Comparison of ENCODE assay signal across 9 cellular contexts in the genomic region with DNA sequence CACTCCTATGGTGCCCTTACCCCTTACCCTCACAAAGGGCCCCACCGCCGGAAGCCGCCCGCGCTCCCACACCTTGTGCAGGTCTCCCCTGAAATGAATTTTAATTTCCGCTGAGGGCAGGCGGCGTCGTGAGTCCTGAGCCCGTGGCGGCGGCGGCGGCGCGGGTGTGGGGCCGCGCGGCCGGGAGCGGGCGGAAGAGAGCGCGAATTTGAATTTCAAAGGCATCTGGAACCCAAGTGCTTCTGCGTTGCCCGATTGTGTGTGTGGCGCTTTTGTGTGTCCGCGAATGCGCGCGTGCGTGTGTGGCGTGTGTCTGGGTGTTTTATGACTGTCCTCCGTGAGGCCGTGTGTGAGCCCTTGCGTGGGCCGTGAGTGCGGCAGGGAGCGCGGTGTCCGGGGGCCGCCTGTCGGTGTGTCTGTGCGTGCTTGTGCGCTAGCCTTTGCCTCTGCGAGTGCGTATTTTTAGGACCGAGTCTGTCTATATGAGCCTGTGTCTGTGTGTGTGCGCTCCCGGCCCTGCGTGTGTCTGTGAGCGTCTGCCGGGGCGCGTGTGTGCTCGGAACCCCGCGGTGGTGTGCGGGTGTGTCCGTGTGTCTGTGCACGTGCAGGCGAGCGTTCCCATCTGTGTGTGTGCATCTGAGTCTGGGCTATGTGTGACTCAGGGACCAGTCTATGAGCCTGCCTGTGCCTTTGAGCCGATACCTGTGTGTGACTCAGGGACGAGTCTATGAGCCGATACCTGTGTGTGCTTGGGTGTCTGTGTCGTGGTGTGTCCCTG. TPM values are rescaled to one million over a fixed set of nuclear protein-coding genes. Genes with fewer than 3 reads are reported as not detected.
DNase-seq lines count a peak whose midpoint lies in the region; ATAC-seq and TF ChIP-seq lines count a peak whose summit lies in the region.
"Had no signal": no experiment of that assay in that cellular context is flagged by ENCODE, and none has a peak within 500 bp of the region (broad histone marks: within the 10 kb centered on the region; RNA-seq: fewer than 3 reads in every experiment).

No MANE protein-coding gene starts in this region.

- H4K8ac ChIP-seq in neuronal stem cell (ENCODE audit: low read depth, low read length): peak overlapping the region; percentile 20

- H3K14ac ChIP-seq in neuronal stem cell (ENCODE audit: low read length): peak overlapping the region; percentile 99

- ATAC-seq in GM18868 (IDR thresholded peaks at IDR 0.05; ENCODE audit: unreplicated experiment): no peak
- ATAC-seq in GM19467 (IDR thresholded peaks at IDR 0.05; ENCODE audit: unreplicated experiment): no peak
- ATAC-seq: Panc1 had no signal

- H2AK5ac ChIP-seq in neuronal stem cell (ENCODE audit: low read depth, low read length): peak overlapping the region; percentile 6

- peak overlapping the region; percentile 97 for H3K18ac ChIP-seq in neuronal stem cell (ENCODE audit: low read length)

- H3K9me3 ChIP-seq in duodenal mucosa (ENCODE audit: control insufficient read depth in 1 of 2, low read length in 2 of 2) (no peaks in the 10 kb centered on the region), neuronal stem cell (replicated peaks in 1 of 2; ENCODE audit: control insufficient read depth in 2 of 2, insufficient read depth in 1 of 2, low read depth in 1 of 2, low read length in 2 of 2) (peaks cover 2 to 4% of the 10 kb centered on the region in 2 donors)

- H3K4me3 ChIP-seq in AG10803 (ENCODE audit: low read length): peak overlapping the region; percentile 31
- peak overlapping the region; percentile 57 to 63 for H3K4me3 ChIP-seq in duodenal mucosa (ENCODE audit: low read depth in 1 of 2, low read length in 2 of 2)
- peak overlapping the region; percentile 35 to 72 for H3K4me3 ChIP-seq in neuronal stem cell (ENCODE audit: low read length in 2 of 2)

- H3K36me3 ChIP-seq in duodenal mucosa (ENCODE audit: control insufficient read depth in 1 of 2, insufficient read depth in 2 of 2, low read length in 2 of 2) (no peaks in the 10 kb centered on the region), neuronal stem cell (replicated peaks in 1 of 2; ENCODE audit: control insufficient read depth in 2 of 2, insufficient read depth in 2 of 2, low read length in 2 of 2) (no peaks in the 10 kb centered on the region)

- H3K4me2 ChIP-seq in neuronal stem cell (ENCODE audit: insufficient read depth, low read length, poor library complexity, severe bottlenecking): peak overlapping the region; percentile 73

- H3K23ac ChIP-seq in neuronal stem cell (ENCODE audit: low read depth, low read length, poor library complexity): no peak overlapping the region

- peaks cover 51 to 54% of the 10 kb centered on the region in 2 donors for H3K27me3 ChIP-seq in duodenal mucosa (ENCODE audit: control insufficient read depth in 1 of 2, insufficient read depth in 2 of 2, low read length in 2 of 2)
- H3K27me3 ChIP-seq in neuronal stem cell (ENCODE audit: control insufficient read depth in 3 of 3, insufficient read depth in 3 of 3, low read depth in 1 of 3, low read length in 3 of 3): peaks cover 18 to 100% (median 38%) of the 10 kb centered on the region in 3 experiments

- peak overlapping the region; percentile 40 for H2BK15ac ChIP-seq in neuronal stem cell (ENCODE audit: low read length)

- H4K91ac ChIP-seq in neuronal stem cell (ENCODE audit: low read depth, low read length, poor library complexity): no peak overlapping the region

- no peak overlapping the region for H3K4ac ChIP-seq in neuronal stem cell (ENCODE audit: low read length)

- H3K27ac ChIP-seq in duodenal mucosa (ENCODE audit: low read depth, low read length) (no peak overlapping the region), neuronal stem cell (replicated peaks; ENCODE audit: low read length) (no peak overlapping the region)

- peaks cover 23 to 25% of the 10 kb centered on the region in 2 donors for H3K4me1 ChIP-seq in duodenal mucosa (ENCODE audit: control insufficient read depth in 1 of 2, insufficient read depth in 2 of 2, low read length in 2 of 2)
- H3K4me1 ChIP-seq in neuronal stem cell (ENCODE audit: control insufficient read depth in 2 of 2, insufficient read depth in 1 of 2, low read depth in 1 of 2, low read length in 2 of 2): peaks cover 14 to 31% of the 10 kb centered on the region in 2 donors

- peak overlapping the region in 1 of 2 donors; percentile 38 for H3K9ac ChIP-seq in duodenal mucosa (ENCODE audit: low read depth in 1 of 2, low read length in 2 of 2)
- H3K9ac ChIP-seq in neuronal stem cell (ENCODE audit: low read depth, low read length, poor library complexity): peak overlapping the region; percentile 95

- no CpG with 5 or more reads among the region's 68 CpGs for WGBS in neuronal stem cell (ENCODE audit: extremely low coverage in 2 of 2, insufficient read length in 2 of 2, insufficient replicate concordance in 1 of 2), 2 donors

- peak; percentile 27 for TF ChIP-seq CTCF in AG10803 (conservative IDR thresholded peaks at IDR 0.05; ENCODE audit: low read length)

- peaks cover 2% of the 10 kb centered on the region for H3K79me1 ChIP-seq in neuronal stem cell (ENCODE audit: low read depth, low read length)

- H2BK12ac ChIP-seq in neuronal stem cell (ENCODE audit: low read length): peak overlapping the region; percentile 69

- peak; percentile 31 for DNase-seq in AG10803 (ENCODE audit: low read depth)
- peak; percentile 67 to 73 for DNase-seq in activated CD4-positive, alpha-beta T cell treated with anti-CD3 and anti-CD28 coated beads for 4 hours
- no peak for DNase-seq in neuronal stem cell (ENCODE audit: low spot score)
- DNase-seq in A172 (ENCODE audit: low spot score): no peak
- no peak for DNase-seq in NCI-H69 (lab: John Stamatoyannopoulos, UW)

- H2BK5ac ChIP-seq in neuronal stem cell (ENCODE audit: low read length): no peak overlapping the region

- H2BK120ac ChIP-seq in neuronal stem cell (ENCODE audit: low read depth, low read length): no peak overlapping the region

- peak overlapping the region; percentile 85 for H2AFZ ChIP-seq in neuronal stem cell (ENCODE audit: low read length)

RNA-seq across cellular contexts. Expression of a gene that starts 7.9 kb away (rescaled TPM):
- polyA plus RNA-seq in neuronal stem cell (2013, experiment 1 of 2): 25.2 TPM
- 24.4 TPM for polyA plus RNA-seq in neuronal stem cell (2013, experiment 2 of 2)
- 11.3 and 20.9 TPM in 2 replicates for total RNA-seq in A172 (2014; rRNA removed; shearing (Covaris generic))

RNA-seq across cellular contexts. Expression of a gene that starts 43.7 kb away (rescaled TPM):
- polyA plus RNA-seq in neuronal stem cell (2013, experiment 1 of 2): 1.1 TPM
- 0.97 TPM for polyA plus RNA-seq in neuronal stem cell (2013, experiment 2 of 2)
- 5.7 and 6.9 TPM in 2 replicates for total RNA-seq in A172 (2014; rRNA removed; shearing (Covaris generic))

Comparison
In these comparisons a context has a peak if more than half of its experiments do, and no peak if none do; other contexts are left out.
1. DNase-seq: peak in AG10803 (single experiment) and activated CD4-positive, alpha-beta T cell treated with anti-CD3 and anti-CD28 coated beads for 4 hours (2 of 2); none in neuronal stem cell (single experiment), A172 (single experiment) and NCI-H69 (single experiment).
2. Peak in every context shown above with its lines, with median percentiles within 50 percentile points of each other: H3K4me3 ChIP-seq.